Comparison of ENCODE assay signal across 9 cellular contexts in the genomic region with DNA sequence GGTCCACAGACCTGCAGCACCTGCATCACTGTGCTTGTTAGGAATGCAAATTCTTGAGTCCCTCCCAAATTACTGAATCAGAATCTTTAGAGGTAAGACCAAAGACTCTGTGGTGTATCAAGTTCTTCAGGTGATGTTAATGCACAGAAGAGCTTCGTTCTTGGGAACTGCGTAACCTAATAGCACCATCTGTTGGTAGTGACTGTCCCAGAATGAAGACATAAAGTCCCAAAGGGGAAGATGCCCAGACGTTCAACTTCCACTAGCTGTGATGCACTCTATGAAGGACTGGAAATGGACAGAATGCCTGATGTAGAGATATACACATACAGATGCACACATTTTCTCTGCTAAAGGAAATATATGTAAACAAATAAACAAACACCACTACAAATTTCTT.
DNase-seq lines count a peak whose midpoint lies in the region; ATAC-seq, FAIRE-seq and TF ChIP-seq lines count a peak whose summit lies in the region.
"Had no signal": no experiment of that assay in that cellular context is flagged by ENCODE, and none has a peak within 500 bp of the region (broad histone marks: within the 10 kb centered on the region; RNA-seq: fewer than 3 reads in every experiment).

No MANE protein-coding gene starts in this region.

- no peak overlapping the region for H3K4me3 Mint-ChIP-seq in Caco-2 (ENCODE audit: unreplicated experiment)

- H3K9me3 Mint-ChIP-seq in Caco-2 (ENCODE audit: unreplicated experiment) = no peaks in the 10 kb centered on the region

- peak; percentile 59 to 62 for TF ChIP-seq CTCF in Caco-2 (IDR thresholded peaks at IDR 0.05; ENCODE audit: insufficient read depth in 1 of 2, low read depth in 1 of 2, low read length in 1 of 2, severe bottlenecking in 1 of 2, unreplicated experiment in 1 of 2)
- TF ChIP-seq CTCF in OCI-LY7 (conservative IDR thresholded peaks at IDR 0.05; ENCODE audit: low read length) = peak; percentile 66
- TF ChIP-seq CTCF in fibroblast of villous mesenchyme (IDR thresholded peaks at IDR 0.05; ENCODE audit: insufficient read depth, low read depth, low read length) = peak; percentile 54

- H3K4me2 ChIP-seq in OCI-LY7 (ENCODE audit: low read length) = no peak overlapping the region
- H3K4me2 ChIP-seq: KMS-11 had no signal

- POLR2A ChIA-PET in Caco-2 (lab: Charles Lee) = no interaction called here
- POLR2A ChIA-PET in OCI-LY7 (lab: Charles Lee) = no interaction called here

- no peak overlapping the region for H3K27ac ChIP-seq in OCI-LY7 (ENCODE audit: low read depth, low read length, poor library complexity, severe bottlenecking)
- H3K27ac ChIP-seq in small intestine (ENCODE audit: low read depth in 1 of 2, low read length in 1 of 2) = no peak overlapping the region
- H3K27ac ChIP-seq: KMS-11 had no signal

- H3K36me3 ChIP-seq in Caco-2 (ENCODE audit: control insufficient read depth, insufficient read depth, low read length) = no peaks in the 10 kb centered on the region
- H3K36me3 ChIP-seq in OCI-LY7 (ENCODE audit: insufficient read depth, low read length) = no peaks in the 10 kb centered on the region
- H3K36me3 ChIP-seq in small intestine (ENCODE audit: control insufficient read depth in 2 of 2, insufficient read depth in 2 of 2, low read length in 2 of 2) = no peaks in the 10 kb centered on the region

- H3K9me2 ChIP-seq in OCI-LY7 (ENCODE audit: insufficient read depth, low read length) = no peaks in the 10 kb centered on the region

- H3K36me3 Mint-ChIP-seq in Caco-2 (ENCODE audit: insufficient read depth, unreplicated experiment) = no peaks in the 10 kb centered on the region

- intact Hi-C loops in Caco-2 (cut with micrococcal nuclease; ENCODE audit: unreplicated experiment) (loop anchor here (2.0 to 5.0 kb wide), 2 partner anchors 244 to 582 kb away; no protein-coding TSS in a partner anchor), OCI-LY7 (cut with micrococcal nuclease; ENCODE audit: unreplicated experiment) (no loop called here)

- BruUV-seq in Caco-2 (replicated peaks; lab: Mats Ljungman, UMichigan) = no TSS peak
- no TSS peak for BruUV-seq in OCI-LY7 (replicated peaks; lab: Mats Ljungman, UMichigan)

- H3K27ac Mint-ChIP-seq in Caco-2 (ENCODE audit: unreplicated experiment) = no peak overlapping the region

- ATAC-seq in GM19395 (IDR thresholded peaks at IDR 0.05; ENCODE audit: unreplicated experiment) (peak; percentile 90), HG03378 (IDR thresholded peaks at IDR 0.05; ENCODE audit: unreplicated experiment) (peak; percentile 61)

- H4K20me1 ChIP-seq in OCI-LY7 (ENCODE audit: insufficient read depth, low read length) = no peaks in the 10 kb centered on the region

- DNase-seq in Caco-2 = peak; percentile 32 to 44
- DNase-seq in OCI-LY7 (ENCODE audit: low spot score) = peak; percentile 16
- DNase-seq in fibroblast of villous mesenchyme (ENCODE audit: low read depth) = peak; percentile 24
- peak; percentile 7 for DNase-seq in small intestine
- DNase-seq in NCI-H128 (lab: John Stamatoyannopoulos, UW; ENCODE audit: unreplicated experiment) = no peak
- DNase-seq in effector CD4-positive, alpha-beta T cell = no peak

- no peaks in the 10 kb centered on the region for H3K79me2 ChIP-seq in OCI-LY7 (ENCODE audit: insufficient read depth, low read depth, low read length)

- no peaks in the 10 kb centered on the region for H3K27me3 ChIP-seq in Caco-2 (replicated peaks; ENCODE audit: control insufficient read depth, insufficient read depth, low read length)
- no peaks in the 10 kb centered on the region for H3K27me3 ChIP-seq in small intestine (ENCODE audit: control insufficient read depth in 2 of 2, insufficient read depth in 2 of 2, low read length in 2 of 2)

- H3K4me1 ChIP-seq in Caco-2 = no peaks in the 10 kb centered on the region
- no peaks in the 10 kb centered on the region for H3K4me1 ChIP-seq in OCI-LY7 (ENCODE audit: insufficient read depth, low read length, poor library complexity, severe bottlenecking)
- H3K4me1 ChIP-seq in small intestine (ENCODE audit: control insufficient read depth in 2 of 2, insufficient read depth in 1 of 2, low read depth in 1 of 2, low read length in 1 of 2) = no peaks in the 10 kb centered on the region

- no peak overlapping the region for H2AFZ ChIP-seq in OCI-LY7 (ENCODE audit: low read length)

- H3K4me1 Mint-ChIP-seq in Caco-2 (ENCODE audit: low read depth, unreplicated experiment) = no peaks in the 10 kb centered on the region

- H3K9me3 ChIP-seq in Caco-2 = no peaks in the 10 kb centered on the region
- no peaks in the 10 kb centered on the region for H3K9me3 ChIP-seq in OCI-LY7 (ENCODE audit: low read length)
- H3K9me3 ChIP-seq in small intestine (ENCODE audit: control insufficient read depth, low read depth) = no peaks in the 10 kb centered on the region

- no peaks in the 10 kb centered on the region for H3K27me3 Mint-ChIP-seq in Caco-2 (ENCODE audit: insufficient read depth, unreplicated experiment)

- 5 to 11% (median 8%) methylated on average over 3 of the region's 3 CpGs for WGBS in small intestine, 3 donors

- CTCF ChIA-PET in Caco-2 (lab: Charles Lee) (interaction anchor here (0.7 kb wide), 2 partner anchors 30 to 86 kb away, joined by 3 read pairs; no protein-coding TSS in a partner anchor), OCI-LY7 (lab: Charles Lee; ENCODE audit: unreplicated experiment) (no interaction called here)

- FAIRE-seq in small intestine (lab: Jason Lieb, UNC) = no peak

- H3K4me3 ChIP-seq in Caco-2 (ENCODE audit: low read depth, low read length) (no peak overlapping the region), OCI-LY7 (ENCODE audit: low read depth, low read length, poor library complexity, severe bottlenecking) (no peak overlapping the region), fibroblast of villous mesenchyme (ENCODE audit: low read depth, low read length) (no peak overlapping the region), small intestine (ENCODE audit: low read depth in 1 of 2, low read length in 2 of 2) (no peak overlapping the region)

Comparison
In these comparisons a context has a peak if more than half of its experiments do, and no peak if none do; other contexts are left out.
1. DNase-seq: peak in Caco-2 (2 of 2), OCI-LY7 (single experiment), fibroblast of villous mesenchyme (single experiment) and small intestine (single experiment); none in NCI-H128 (single experiment) and effector CD4-positive, alpha-beta T cell (single experiment).
2. Peak in every context shown above with its lines, with median percentiles within 50 percentile points of each other: CTCF ChIP-seq.